ENCODE assay signal across 11 cellular contexts in the genomic region with DNA sequence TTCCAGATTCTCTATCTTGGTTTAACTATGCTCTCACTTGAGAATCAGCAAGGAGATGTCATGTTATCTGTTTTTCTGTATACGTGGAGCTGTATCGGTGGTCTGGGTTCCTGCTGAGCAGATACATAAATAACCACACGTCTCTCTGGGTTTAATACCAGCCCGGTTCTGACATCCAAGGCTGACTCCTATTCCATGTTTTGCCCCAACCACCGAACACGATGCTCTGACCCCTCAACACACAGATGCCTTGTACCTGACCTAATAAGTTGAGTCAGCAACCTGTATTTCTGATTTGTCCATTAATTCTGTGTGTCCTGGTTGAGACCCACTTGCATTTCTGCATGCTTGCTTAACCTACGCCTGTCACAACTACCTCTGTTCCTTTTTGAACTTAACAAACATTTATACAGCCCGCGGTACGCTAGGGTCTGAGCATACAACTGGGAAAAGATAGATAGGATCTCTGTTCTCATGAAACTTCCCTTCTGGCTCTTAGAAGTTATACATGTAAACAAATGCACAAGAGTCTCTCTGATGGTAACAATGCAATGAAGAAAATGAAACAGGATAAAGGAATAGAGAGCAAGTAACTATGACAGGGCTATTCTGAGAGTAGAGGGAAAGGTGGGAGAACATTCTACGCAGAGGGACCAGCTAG.
A peak's percentile ranks its signal among the peaks of the same experiment; 100 is the strongest.
DNase-seq lines count a peak whose midpoint lies in the region; ATAC-seq and TF ChIP-seq lines count a peak whose summit lies in the region.
"Had no signal": no experiment of that assay in that cellular context is flagged by ENCODE, and none has a peak within 500 bp of the region (broad histone marks: within the 10 kb centered on the region; RNA-seq: fewer than 3 reads in every experiment).

No MANE protein-coding gene starts in this region.

- H3K4me3 Mint-ChIP-seq in activated T-cell treated with anti-CD3 and anti-CD28 coated beads, Interleukin-2, amount 50 U/mL, for 72 hours, result peak overlapping the region; percentile 9 to 31

- TF ChIP-seq CTCF in right atrium auricular region (IDR thresholded peaks at IDR 0.05) (no peak), tibial nerve (IDR thresholded peaks at IDR 0.05) (no peak)

- peak overlapping the region; percentile 63 to 76 for H3K27ac ChIP-seq in right atrium auricular region
- H3K27ac ChIP-seq in tibial nerve, result peak overlapping the region in 3 of 4 donors; percentile 5 to 83 (median 60)

- WGBS in tibial nerve, 2 donors, result 72 to 79% methylated on average over 11 of the region's 11 CpGs

- no peak for ATAC-seq in activated T-cell treated with anti-CD3 and anti-CD28 coated beads, Interleukin-2, amount 50 U/mL, for 72 hours (replicated peaks in 1 of 2)
- ATAC-seq in GM21619 (IDR thresholded peaks at IDR 0.05; ENCODE audit: unreplicated experiment), result no peak

- TF ChIP-seq EP300 in tibial nerve (IDR thresholded peaks at IDR 0.05), result no peak

- H3K27me3 Mint-ChIP-seq in activated T-cell treated with anti-CD3 and anti-CD28 coated beads, Interleukin-2, amount 50 U/mL, for 72 hours (ENCODE audit: low read depth), result no peaks in the 10 kb centered on the region

- H3K9me3 Mint-ChIP-seq in activated T-cell treated with anti-CD3 and anti-CD28 coated beads, Interleukin-2, amount 50 U/mL, for 72 hours, result peaks cover 0 to under 1% of the 10 kb centered on the region in 2 donors

- TF ChIP-seq POLR2A in tibial nerve (IDR thresholded peaks at IDR 0.05), result no peak

- no peaks in the 10 kb centered on the region for H3K36me3 Mint-ChIP-seq in activated T-cell treated with anti-CD3 and anti-CD28 coated beads, Interleukin-2, amount 50 U/mL, for 72 hours (ENCODE audit: insufficient read depth in 2 of 2)

- H3K4me3 ChIP-seq in adipocyte (ENCODE audit: low read length), result peak overlapping the region; percentile 79
- peak overlapping the region in 1 of 2 donors; percentile 10 for H3K4me3 ChIP-seq in right atrium auricular region
- no peak overlapping the region for H3K4me3 ChIP-seq in tibial nerve
- H3K4me3 ChIP-seq: HAP-1 had no signal

- H3K4me1 ChIP-seq in adipocyte (ENCODE audit: control insufficient read depth, insufficient read depth, low read length), result peaks cover 17% of the 10 kb centered on the region
- peaks cover 0 to 12% of the 10 kb centered on the region in 2 donors for H3K4me1 ChIP-seq in right atrium auricular region
- H3K4me1 ChIP-seq in tibial nerve, result peaks cover 0 to 23% (median 0%) of the 10 kb centered on the region in 4 donors

- peak overlapping the region; percentile 66 for H3K9ac ChIP-seq in adipocyte (ENCODE audit: low read length)

- peaks cover 37% of the 10 kb centered on the region for H3K4me1 Mint-ChIP-seq in activated T-cell treated with anti-CD3 and anti-CD28 coated beads, Interleukin-2, amount 50 U/mL, for 72 hours (ENCODE audit: low read depth)

- H3K9me3 ChIP-seq in adipocyte (ENCODE audit: control insufficient read depth, low read length) (no peaks in the 10 kb centered on the region), right atrium auricular region (no peaks in the 10 kb centered on the region), tibial nerve (no peaks in the 10 kb centered on the region)
- H3K9me3 ChIP-seq: HAP-1 had no signal

- H3K27me3 ChIP-seq in adipocyte (replicated peaks; ENCODE audit: control insufficient read depth, insufficient read depth, low read length), result no peaks in the 10 kb centered on the region
- no peaks in the 10 kb centered on the region for H3K27me3 ChIP-seq in right atrium auricular region
- H3K27me3 ChIP-seq in tibial nerve, result no peaks in the 10 kb centered on the region

- no peaks in the 10 kb centered on the region for H3K36me3 ChIP-seq in adipocyte (ENCODE audit: control insufficient read depth, insufficient read depth, low read length, severe bottlenecking)
- H3K36me3 ChIP-seq in right atrium auricular region, result no peaks in the 10 kb centered on the region
- no peaks in the 10 kb centered on the region for H3K36me3 ChIP-seq in tibial nerve
- H3K36me3 ChIP-seq: HAP-1 had no signal

- no peak for DNase-seq in activated T-cell treated with anti-CD3 and anti-CD28 coated beads, Interleukin-2, amount 50 U/mL, for 72 hours
- no peak for DNase-seq in activated T-cell treated with anti-CD3 and anti-CD28 coated beads for 4 hours
- DNase-seq in adipocyte (ENCODE audit: low read depth), result peak; percentile 24
- no peak for DNase-seq in right atrium auricular region (ENCODE audit: low spot score)
- DNase-seq in tibial nerve (ENCODE audit: low spot score in 2 of 2), result no peak
- DNase-seq in NK-92 (lab: John Stamatoyannopoulos, UW; ENCODE audit: unreplicated experiment), result no peak
- no peak for DNase-seq in mucosa of gallbladder (ENCODE audit: low spot score)
- DNase-seq: effector CD4-positive, alpha-beta T cell; MM.1S had no signal

- no peak overlapping the region for H3K27ac Mint-ChIP-seq in activated T-cell treated with anti-CD3 and anti-CD28 coated beads, Interleukin-2, amount 50 U/mL, for 72 hours
